In genomic region chr7:104208421-104208780, GRCh38 we compare ENCODE assay signal across 8 cellular contexts. TPM values are rescaled to one million over a fixed set of nuclear protein-coding genes. Genes with fewer than 3 reads are reported as not detected.
DNase-seq lines count a peak whose midpoint lies in the region; ATAC-seq and TF ChIP-seq lines count a peak whose summit lies in the region.

No MANE protein-coding gene starts in this region.

- WGBS in SK-N-SH (ENCODE audit: low lambda C conversion rate): 27% methylated on average over 7 of the region's 7 CpGs

- CTCF ChIA-PET in SK-N-SH (lab: Yijun Ruan, JAX): interaction anchor here (1.0 to 2.2 kb wide), 5 partner anchors 23 to 711 kb away, joined by 3 to 12 read pairs (median 3); no protein-coding TSS in a partner anchor

- peak overlapping the region; percentile 88 for H2AFZ ChIP-seq in SK-N-SH (ENCODE audit: low read depth)

- H3K4me1 ChIP-seq in SK-N-SH (ENCODE audit: control insufficient read depth in 1 of 2, insufficient read depth in 2 of 2, low read depth in 1 of 2, low read length in 1 of 2): peaks cover 0 to 14% of the 10 kb centered on the region in 2 experiments; a peak in 2 of 4 replicates

- H3K9me3 ChIP-seq in SK-N-SH: no peaks in the 10 kb centered on the region

- TF ChIP-seq EP300 in SK-N-SH (IDR thresholded peaks at IDR 0.05; ENCODE audit: borderline replicate concordance in 1 of 2, low read depth in 1 of 2, low read length in 1 of 2): no peak

- H4K20me1 ChIP-seq in SK-N-SH (ENCODE audit: insufficient read depth): 0 out of 2 replicates have a peak, but pooled peaks cover 5% of the 10 kb centered on the region

- H3K79me2 ChIP-seq in SK-N-SH (ENCODE audit: insufficient read depth): peaks cover 43% of the 10 kb centered on the region

- ATAC-seq in GM19023 (IDR thresholded peaks at IDR 0.05; ENCODE audit: unreplicated experiment): no peak
- ATAC-seq in GM21717 (IDR thresholded peaks at IDR 0.05; ENCODE audit: unreplicated experiment): no peak
- ATAC-seq in GM21515 (IDR thresholded peaks at IDR 0.05; ENCODE audit: unreplicated experiment): no peak

- no peaks in the 10 kb centered on the region for H3K9me2 ChIP-seq in SK-N-SH

- H3K4me3 ChIP-seq in GM08714 (ENCODE audit: low read length) (peak overlapping the region; percentile 96), SK-N-SH (ENCODE audit: low read depth in 2 of 2, low read length in 1 of 2) (peak overlapping the region; percentile 90 to 100), fibroblast of mammary gland (ENCODE audit: control insufficient read depth, low read depth, low read length) (peak overlapping the region; percentile 99)

- TF ChIP-seq CTCF in SK-N-SH (IDR thresholded peaks at IDR 0.05): no peak
- no peak for TF ChIP-seq CTCF in fibroblast of mammary gland (conservative IDR thresholded peaks at IDR 0.05; ENCODE audit: control insufficient read depth, insufficient read depth, low read depth, low read length)

- TF ChIP-seq RAD21 in SK-N-SH (IDR thresholded peaks at IDR 0.05; ENCODE audit: low read length): no peak

- H3K27me3 ChIP-seq in SK-N-SH (ENCODE audit: insufficient read depth): no peaks in the 10 kb centered on the region

- no peak for DNase-seq in SK-N-SH
- DNase-seq in fibroblast of mammary gland (ENCODE audit: low read depth): no peak
- DNase-seq in pons (ENCODE audit: low spot score): peak; percentile 35
- no peak for DNase-seq in GF-D8 (lab: John Stamatoyannopoulos, UW)

- H3F3A ChIP-seq in SK-N-SH (replicated peaks; ENCODE audit: insufficient read depth): no peaks in the 10 kb centered on the region

- H3K4me2 ChIP-seq in SK-N-SH: peak overlapping the region; percentile 87

- POLR2A ChIA-PET in SK-N-SH (lab: Yijun Ruan, JAX): interaction anchor here (0.6 kb wide), 1 partner anchor 942 kb away, joined by 3 read pairs; no protein-coding TSS in a partner anchor

- peak overlapping the region; percentile 79 for H3K9ac ChIP-seq in SK-N-SH

- peak overlapping the region; percentile 59 to 91 for H3K27ac ChIP-seq in SK-N-SH (ENCODE audit: low read depth in 2 of 2, low read length in 1 of 2)

- peaks cover 7 to 11% of the 10 kb centered on the region in 2 experiments for H3K36me3 ChIP-seq in SK-N-SH (replicated peaks in 1 of 2; ENCODE audit: control insufficient read depth in 1 of 2, insufficient read depth in 2 of 2, low read length in 1 of 2)

TF ChIP-seq in SK-N-SH, 30 proteins besides CTCF, POLR2A, EP300 and RAD21:
- TF ChIP-seq MEF2A (IDR thresholded peaks at IDR 0.05; ENCODE audit: borderline replicate concordance, low read depth) (no peak), SIN3A (IDR thresholded peaks at IDR 0.05; ENCODE audit: borderline replicate concordance, low read depth, low read length) (no peak), MXI1 (IDR thresholded peaks at IDR 0.05; ENCODE audit: low read depth, low read length) (no peak), MAX (IDR thresholded peaks at IDR 0.05; ENCODE audit: low read depth) (no peak), USF1 (IDR thresholded peaks at IDR 0.05; ENCODE audit: borderline replicate concordance, low read depth) (no peak), GATA2 (CRISPR knock-in tag; IDR thresholded peaks at IDR 0.05) (no peak), JUND (IDR thresholded peaks at IDR 0.05) (no peak), FOXM1 (IDR thresholded peaks at IDR 0.05; ENCODE audit: low read depth) (no peak), RCOR1 (IDR thresholded peaks at IDR 0.05; ENCODE audit: low read length) (no peak; the same call in 1 of the 2 replicates), EZH2phosphoT487 (IDR thresholded peaks at IDR 0.05; ENCODE audit: borderline replicate concordance, low read depth) (no peak), POLR2AphosphoS5 (IDR thresholded peaks at IDR 0.05; ENCODE audit: low read depth, low read length) (no peak), REST (IDR thresholded peaks at IDR 0.05; ENCODE audit: low read depth, low read length) (no peak), IRF3 (IDR thresholded peaks at IDR 0.05; ENCODE audit: low read depth, low read length) (no peak)

RNA-seq across cellular contexts. Expression of gene ORC5, which starts 0.6 kb away (rescaled TPM):
- 4.1 and 4.7 TPM in 2 replicates for polyA plus RNA-seq in SK-N-SH (2012; rRNA removed)
- 6.3 and 10.0 TPM in 2 replicates for polyA plus RNA-seq in SK-N-SH (2012; cell fraction: cytosol; rRNA removed)
- 5.3 and 9.1 TPM in 2 replicates for polyA plus RNA-seq in SK-N-SH (2012; cell fraction: nucleus; rRNA removed)
